In genomic region chr1:25856856-25857255, GRCh38 we compare ENCODE assay signal across 1 cellular context.
TF ChIP-seq lines count a peak whose summit lies in the region.

No MANE protein-coding gene starts in this region.

TF ChIP-seq in HCT116, 20 proteins besides CTCF, POLR2A, EP300 and RAD21 (continued from another document):
- TF ChIP-seq SIN3A (IDR thresholded peaks at IDR 0.05; ENCODE audit: low read depth) (no peak), ELF1 (IDR thresholded peaks at IDR 0.05; ENCODE audit: borderline replicate concordance, low read depth) (no peak), ZFX (IDR thresholded peaks at IDR 0.05) (no peak), TCF7L2 (IDR thresholded peaks at IDR 0.05; ENCODE audit: borderline replicate concordance, extremely low read depth, insufficient read depth, insufficient read length) (no peak), FOSL1 (IDR thresholded peaks at IDR 0.05; ENCODE audit: low read depth) (no peak), REST (IDR thresholded peaks at IDR 0.05; ENCODE audit: low read depth) (no peak)
- TF ChIP-seq, protein P1, sequence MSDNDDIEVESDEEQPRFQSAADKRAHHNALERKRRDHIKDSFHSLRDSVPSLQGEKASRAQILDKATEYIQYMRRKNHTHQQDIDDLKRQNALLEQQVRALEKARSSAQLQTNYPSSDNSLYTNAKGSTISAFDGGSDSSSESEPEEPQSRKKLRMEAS (IDR thresholded peaks at IDR 0.05), result no peak
